ENCODE assay signal across 1 cellular context in the genomic region with DNA sequence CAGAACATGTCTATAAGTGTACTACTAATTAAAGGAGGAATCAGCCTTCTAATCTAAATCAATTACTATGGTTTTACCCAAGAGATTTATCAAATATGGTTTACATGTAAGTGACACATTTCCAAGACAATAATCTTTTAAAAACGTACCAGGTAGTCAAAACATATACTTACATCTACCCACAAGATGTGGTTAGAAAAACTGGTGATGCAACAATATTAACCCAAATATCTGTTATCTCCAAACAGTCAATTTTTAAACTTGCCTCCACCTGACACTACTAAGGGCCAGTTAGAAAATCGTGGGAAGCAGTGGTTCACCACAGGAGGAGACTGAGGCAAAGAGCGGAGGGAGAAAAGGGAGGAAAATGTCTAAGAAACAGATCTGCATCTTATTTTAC.
TF ChIP-seq lines count a peak whose summit lies in the region.

No MANE protein-coding gene starts in this region.

TF ChIP-seq in K562, 482 proteins besides CTCF, POLR2A, EP300 and RAD21:
- TF ChIP-seq, protein P1, sequence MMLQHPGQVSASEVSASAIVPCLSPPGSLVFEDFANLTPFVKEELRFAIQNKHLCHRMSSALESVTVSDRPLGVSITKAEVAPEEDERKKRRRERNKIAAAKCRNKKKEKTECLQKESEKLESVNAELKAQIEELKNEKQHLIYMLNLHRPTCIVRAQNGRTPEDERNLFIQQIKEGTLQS (IDR thresholded peaks at IDR 0.05): peak; percentile 69
- TF ChIP-seq, protein P1 (CRISPR knock-in tag; conservative IDR thresholded peaks at IDR 0.05): no peak
- TF ChIP-seq ZEB2 (IDR thresholded peaks at IDR 0.05) (no peak), CEBPB (tag; IDR thresholded peaks at IDR 0.05) (0 out of 2 replicates have a peak, but pooled peaks have one; percentile 18), CHD2 (IDR thresholded peaks at IDR 0.05; ENCODE audit: low read depth, low read length) (no peak), CEBPG (CRISPR knock-in tag; IDR thresholded peaks at IDR 0.05) (no peak), CEBPG (tag; conservative IDR thresholded peaks at IDR 0.05 in 1 of 2, IDR thresholded peaks at IDR 0.05 in 1 of 2) (peak; percentile 16 to 68; a peak in 1 of 4 replicates), ZNF764 (CRISPR knock-in tag; IDR thresholded peaks at IDR 0.05; ENCODE audit: low read depth) (no peak)
